ENCODE assay signal across 8 cellular contexts in genomic region chr4:153083447-153083921, GRCh38.
A peak's percentile ranks its signal among the peaks of the same experiment; 100 is the strongest.
DNase-seq lines count a peak whose midpoint lies in the region; ATAC-seq and TF ChIP-seq lines count a peak whose summit lies in the region.

No MANE protein-coding gene starts in this region.

- no peaks in the 10 kb centered on the region for H3K36me3 Mint-ChIP-seq in immature natural killer cell

- intact Hi-C loops in breast epithelium (cut with DNase I; ENCODE audit: low total_unique reads), result loop anchor here (10.0 kb wide), 1 partner anchor 229 kb away; no protein-coding TSS in a partner anchor
- intact Hi-C loops in spleen (cut with DNase I; ENCODE audit: low total_unique reads), result loop anchor here (2.0 to 10.0 kb wide), 2 partner anchors 149 to 239 kb away; partner anchors contain the start of gene FHDC1

- no peak overlapping the region for H3K4me3 ChIP-seq in breast epithelium
- H3K4me3 ChIP-seq in spleen, result no peak overlapping the region

- H3K27me3 ChIP-seq in breast epithelium (no peaks in the 10 kb centered on the region), spleen (replicated peaks in 1 of 7) (no peaks in the 10 kb centered on the region)

- H3K9me3 Mint-ChIP-seq in immature natural killer cell, result no peaks in the 10 kb centered on the region

- peaks cover 27 to 32% of the 10 kb centered on the region in 2 donors for H3K4me1 Mint-ChIP-seq in immature natural killer cell

- in situ Hi-C loops in ACHN (cut with HindIII; ENCODE audit: low pct_ligation_motif_present, low pct_unique_long_range_greater_than_20kb, low sequenced_read_pairs), result no loop called here

- TF ChIP-seq POLR2A in GM18505 (IDR thresholded peaks at IDR 0.05; ENCODE audit: borderline replicate concordance, extremely low read depth, insufficient read depth, insufficient read length) (no peak), breast epithelium (IDR thresholded peaks at IDR 0.05) (no peak), spleen (IDR thresholded peaks at IDR 0.05) (no peak)

- H3K9me3 ChIP-seq in breast epithelium (no peaks in the 10 kb centered on the region), spleen (no peaks in the 10 kb centered on the region)

- H3K27ac ChIP-seq in breast epithelium, result peak overlapping the region in 1 of 2 donors; percentile 12
- H3K27ac ChIP-seq in spleen, result peak overlapping the region in 2 of 8 donors; percentile 0 to 34

- H3K36me3 ChIP-seq in breast epithelium (no peaks in the 10 kb centered on the region), spleen (no peaks in the 10 kb centered on the region)

- no peaks in the 10 kb centered on the region for H3K4me1 ChIP-seq in breast epithelium
- peaks cover 19 to 42% (median 29%) of the 10 kb centered on the region in 6 donors for H3K4me1 ChIP-seq in spleen

- H3K4me3 Mint-ChIP-seq in immature natural killer cell, result peak overlapping the region; percentile 41 to 63 (median 51)

- peak; percentile 31 to 72 (median 64) for TF ChIP-seq CTCF in breast epithelium (IDR thresholded peaks at IDR 0.05)
- TF ChIP-seq CTCF in spleen (IDR thresholded peaks at IDR 0.05 in 8 of 11, conservative IDR thresholded peaks at IDR 0.05 in 3 of 11), result peak; percentile 17 to 80 (median 65)

- H3K27me3 Mint-ChIP-seq in immature natural killer cell (ENCODE audit: low read depth in 3 of 3), result peaks cover 0 to 11% (median 9%) of the 10 kb centered on the region in 3 donors

- H3K27ac Mint-ChIP-seq in immature natural killer cell, result peak overlapping the region in 2 of 6 donors; percentile 28 to 72

- ATAC-seq in GM18505 (IDR thresholded peaks at IDR 0.05; ENCODE audit: unreplicated experiment) (peak; percentile 50), HG02973 (IDR thresholded peaks at IDR 0.05; ENCODE audit: unreplicated experiment) (peak; percentile 64)

- DNase-seq in ACHN, result peak; percentile 74
- peak; percentile 27 for DNase-seq in NCI-H187 treated with DMSO at 0.1 percent for 48 hours (lab: John Stamatoyannopoulos, UW)
- peak in 4 of 5 donors; percentile 8 to 65 (median 36) for DNase-seq in T-helper 1 cell
- DNase-seq in breast epithelium (ENCODE audit: low spot score in 2 of 2), result peak in 1 of 2 donors; percentile 62
- DNase-seq in immature natural killer cell, result peak; percentile 45 to 60 (median 51)
- DNase-seq in spleen, result peak; percentile 77

- 18 to 28% (median 22%) methylated on average over 7 of the region's 7 CpGs for WGBS in spleen, 5 donors
